8 cellular contexts compared by ENCODE assay signal in genomic region chr7:3095046-3095445, GRCh38. TPM values are rescaled to one million over a fixed set of nuclear protein-coding genes. Genes with fewer than 3 reads are reported as not detected.
A peak's percentile ranks its signal among the peaks of the same experiment; 100 is the strongest.
DNase-seq lines count a peak whose midpoint lies in the region; ATAC-seq lines count a peak whose summit lies in the region.

No MANE protein-coding gene starts in this region.

- no peaks in the 10 kb centered on the region for H3K27me3 ChIP-seq in right cardiac atrium (ENCODE audit: control insufficient read depth, insufficient read depth)

- intact Hi-C loops in right cardiac atrium (cut with DNase I), result no loop called here

- ATAC-seq in HG02938 (IDR thresholded peaks at IDR 0.05; ENCODE audit: unreplicated experiment), result peak; percentile 50
- ATAC-seq in right cardiac atrium, result peak in 1 of 2 donors; percentile 38
- no peak for ATAC-seq in HG03039 (IDR thresholded peaks at IDR 0.05; ENCODE audit: unreplicated experiment)

- WGBS in right cardiac atrium, result 71% methylated on average over 11 of the region's 11 CpGs

- H3K4me3 ChIP-seq in right cardiac atrium (ENCODE audit: low read length), result no peak overlapping the region

- no peak overlapping the region for H3K27ac ChIP-seq in right cardiac atrium (ENCODE audit: low read length)

- no peaks in the 10 kb centered on the region for H3K9me3 ChIP-seq in right cardiac atrium (ENCODE audit: control insufficient read depth, low read length)

- DNase-seq in GDM1 (lab: John Stamatoyannopoulos, UW) (peak; percentile 56), right cardiac atrium (peak in 2 of 3 donors; percentile 57 to 58), NCI-H187 (lab: John Stamatoyannopoulos, UW) (no peak), DMS114 treated with DMSO at 0.1 percent for 48 hours (lab: John Stamatoyannopoulos, UW; ENCODE audit: unreplicated experiment) (no peak), NCI-H2081 treated with DMSO at 0.1 percent for 48 hours (lab: John Stamatoyannopoulos, UW) (no peak)
- peak; percentile 22 for DNase-seq in activated CD4-positive, alpha-beta T cell treated with anti-CD3 and anti-CD28 coated beads for 1 hour

- no peaks in the 10 kb centered on the region for H3K4me1 ChIP-seq in right cardiac atrium (ENCODE audit: control insufficient read depth, insufficient read depth, low read length)

RNA-seq across cellular contexts. Expression of gene CARD11, which starts 51.4 kb away (rescaled TPM):
- under 1 TPM; 0.22 to 0.96 (median 0.58) TPM for total RNA-seq in right cardiac atrium
- polyA plus RNA-seq in right cardiac atrium, result 0.16 TPM

Comparison
In these comparisons a context has a peak if more than half of its experiments do, and no peak if none do; other contexts are left out.
1. DNase-seq: peak in GDM1 (single experiment), activated CD4-positive, alpha-beta T cell treated with anti-CD3 and anti-CD28 coated beads for 1 hour (single experiment) and right cardiac atrium (2 of 3); none in NCI-H187 (0 of 2), DMS114 treated with DMSO at 0.1 percent for 48 hours (single experiment) and NCI-H2081 treated with DMSO at 0.1 percent for 48 hours (single experiment).